12 cellular contexts compared by ENCODE assay signal in genomic region chr3:71309886-71310285, GRCh38.
DNase-seq lines count a peak whose midpoint lies in the region; ATAC-seq, FAIRE-seq and TF ChIP-seq lines count a peak whose summit lies in the region.
"Had no signal": no experiment of that assay in that cellular context is flagged by ENCODE, and none has a peak within 500 bp of the region (broad histone marks: within the 10 kb centered on the region; RNA-seq: fewer than 3 reads in every experiment).

No MANE protein-coding gene starts in this region.

- no peak overlapping the region for H3K27ac ChIP-seq in CD4-positive, alpha-beta T cell (ENCODE audit: low read depth, low read length)
- H3K27ac ChIP-seq in GM23248 (peak overlapping the region; percentile 83), astrocyte (ENCODE audit: low read depth, low read length) (peak overlapping the region; percentile 67), neutrophil (peak overlapping the region; percentile 50)
- H3K27ac ChIP-seq: testis had no signal

- H3K4me1 ChIP-seq in GM23248 (ENCODE audit: insufficient read depth) (peaks cover 29% of the 10 kb centered on the region), astrocyte (ENCODE audit: insufficient read depth, low read length) (peaks cover 40% of the 10 kb centered on the region), neutrophil (ENCODE audit: control insufficient read depth in 1 of 2, insufficient read depth in 1 of 2, low read depth in 1 of 2, low read length in 1 of 2) (peaks cover 17 to 35% of the 10 kb centered on the region in 2 experiments)
- H3K4me1 ChIP-seq: testis had no signal

- no peak for DNase-seq in CD4-positive, alpha-beta T cell
- DNase-seq in GM23248 (peak; percentile 57), astrocyte (ENCODE audit: low read depth) (peak; percentile 48), NCI-H446 treated with DMSO at 0.1 percent for 48 hours (lab: John Stamatoyannopoulos, UW) (no peak), pons (ENCODE audit: low spot score) (no peak)
- no peak for DNase-seq in effector CD4-positive, alpha-beta T cell
- DNase-seq: T-helper 9 cell, testis had no signal

- no peaks in the 10 kb centered on the region for H3K9me2 ChIP-seq in GM23248 (ENCODE audit: insufficient read depth)

- H3K4me1 Mint-ChIP-seq in CD4-positive, alpha-beta T cell (ENCODE audit: low read depth) = peaks cover 82% of the 10 kb centered on the region
- peaks cover 55% of the 10 kb centered on the region for H3K4me1 Mint-ChIP-seq in astrocyte (ENCODE audit: low read depth, unreplicated experiment)

- peaks cover 28% of the 10 kb centered on the region for H3K36me3 Mint-ChIP-seq in CD4-positive, alpha-beta T cell (ENCODE audit: low read depth)
- H3K36me3 Mint-ChIP-seq in astrocyte (ENCODE audit: low read depth, unreplicated experiment) = peaks cover 10% of the 10 kb centered on the region

- H3K79me2 ChIP-seq in GM23248 (ENCODE audit: insufficient read depth) (no peaks in the 10 kb centered on the region), astrocyte (ENCODE audit: insufficient read depth, low read length) (peaks cover 75% of the 10 kb centered on the region)

- H3K27ac Mint-ChIP-seq in CD4-positive, alpha-beta T cell = peak overlapping the region; percentile 93
- peak overlapping the region; percentile 91 for H3K27ac Mint-ChIP-seq in astrocyte (ENCODE audit: unreplicated experiment)

- H4K20me1 ChIP-seq in GM23248 (ENCODE audit: insufficient read depth) (no peaks in the 10 kb centered on the region), astrocyte (ENCODE audit: insufficient read depth, low read length) (peaks cover 12% of the 10 kb centered on the region)

- H3K9ac ChIP-seq in GM23248 = peak overlapping the region; percentile 58
- no peak overlapping the region for H3K9ac ChIP-seq in astrocyte (ENCODE audit: low read length)

- no peaks in the 10 kb centered on the region for H3K27me3 Mint-ChIP-seq in CD4-positive, alpha-beta T cell
- H3K27me3 Mint-ChIP-seq in astrocyte (ENCODE audit: low read depth, unreplicated experiment) = no peaks in the 10 kb centered on the region
- H3K27me3 Mint-ChIP-seq: central memory CD8-positive, alpha-beta T cell had no signal

- CTCF ChIA-PET in CD4-positive, alpha-beta T cell (lab: Charles Lee) = no interaction called here

- no peaks in the 10 kb centered on the region for H3K9me3 Mint-ChIP-seq in CD4-positive, alpha-beta T cell
- no peaks in the 10 kb centered on the region for H3K9me3 Mint-ChIP-seq in astrocyte (ENCODE audit: unreplicated experiment)
- H3K9me3 Mint-ChIP-seq: activated naive CD4-positive, alpha-beta T cell treated with anti-CD3 and anti-CD28 coated beads for 36 hours; central memory CD8-positive, alpha-beta T cell had no signal

- H3K36me3 ChIP-seq in GM23248 (ENCODE audit: low read depth) (no peaks in the 10 kb centered on the region), astrocyte (ENCODE audit: insufficient read depth, low read length) (no peaks in the 10 kb centered on the region), neutrophil (no peaks in the 10 kb centered on the region)

- WGBS in GM23248 (ENCODE audit: low coverage in 1 of 2, low lambda C conversion rate in 2 of 2, missing lambda C conversion rate in 2 of 2), 2 experiments = 12 to 17% methylated on average over 1 of the region's 1 CpG

- H3K4me2 ChIP-seq in GM23248 (ENCODE audit: unreplicated experiment) (peak overlapping the region; percentile 81), astrocyte (ENCODE audit: low read length) (peak overlapping the region; percentile 18)

- no peak for TF ChIP-seq CTCF in CD4-positive, alpha-beta T cell (IDR thresholded peaks at IDR 0.05)
- TF ChIP-seq CTCF in astrocyte (IDR thresholded peaks at IDR 0.05; ENCODE audit: insufficient read depth, low read depth, low read length) = no peak
- no peak for TF ChIP-seq CTCF in neutrophil (IDR thresholded peaks at IDR 0.05)

- H3K9me3 ChIP-seq in CD4-positive, alpha-beta T cell (ENCODE audit: control insufficient read depth, low read length) = no peaks in the 10 kb centered on the region
- H3K9me3 ChIP-seq in GM23248 (ENCODE audit: low read depth) = no peaks in the 10 kb centered on the region
- no peaks in the 10 kb centered on the region for H3K9me3 ChIP-seq in astrocyte (ENCODE audit: insufficient read depth, low read depth, low read length)
- no peaks in the 10 kb centered on the region for H3K9me3 ChIP-seq in neutrophil
- H3K9me3 ChIP-seq: testis had no signal

- peak overlapping the region; percentile 74; the same call in 1 of the 2 replicates for H2AFZ ChIP-seq in GM23248
- H2AFZ ChIP-seq in astrocyte (ENCODE audit: low read depth, low read length) = no peak overlapping the region

- ATAC-seq in CD4-positive, alpha-beta T cell (ENCODE audit: poor library complexity) = no peak

- intact Hi-C loops in CD4-positive, alpha-beta T cell (cut with DNase I, micrococcal nuclease) = loop anchor here (2.0 to 10.0 kb wide), 5 partner anchors 55 to 272 kb away; partner anchors contain the start of gene FOXP1 (in 1 of the 2)

- POLR2A ChIA-PET in CD4-positive, alpha-beta T cell (lab: Charles Lee) = interaction anchor here (0.7 kb wide), 1 partner anchor 10 kb away, joined by 4 read pairs; no protein-coding TSS in a partner anchor

- H3K27me3 ChIP-seq in CD4-positive, alpha-beta T cell (ENCODE audit: control insufficient read depth, insufficient read depth, low read length) = no peaks in the 10 kb centered on the region
- H3K27me3 ChIP-seq in GM23248 (replicated peaks; ENCODE audit: insufficient read depth) = no peaks in the 10 kb centered on the region
- H3K27me3 ChIP-seq in astrocyte (ENCODE audit: insufficient read depth, low read length) = no peaks in the 10 kb centered on the region
- H3K27me3 ChIP-seq in neutrophil = no peaks in the 10 kb centered on the region
- H3K27me3 ChIP-seq: testis had no signal

- peaks cover 31% of the 10 kb centered on the region for H3F3A ChIP-seq in GM23248 (ENCODE audit: insufficient read depth)

- FAIRE-seq in astrocyte (lab: Jason Lieb, UNC) = no peak
- FAIRE-seq: endometrium had no signal

- H3K4me3 ChIP-seq in GM23248 (peak overlapping the region; percentile 55), astrocyte (ENCODE audit: insufficient read depth, low read depth, low read length) (no peak overlapping the region), neutrophil (ENCODE audit: low read depth in 1 of 2, low read length in 1 of 2) (no peak overlapping the region)
- H3K4me3 ChIP-seq: testis had no signal

- H3K4me3 Mint-ChIP-seq in CD4-positive, alpha-beta T cell = peak overlapping the region; percentile 68
- H3K4me3 Mint-ChIP-seq in astrocyte (ENCODE audit: unreplicated experiment) = no peak overlapping the region
- H3K4me3 Mint-ChIP-seq: central memory CD8-positive, alpha-beta T cell had no signal

- in situ Hi-C loops in GM23248 (cut with MboI) = no loop called here

Comparison
In these comparisons a context has a peak if more than half of its experiments do, and no peak if none do; other contexts are left out.
1. DNase-seq: peak in GM23248 (single experiment) and astrocyte (single experiment); none in CD4-positive, alpha-beta T cell (0 of 10), NCI-H446 treated with DMSO at 0.1 percent for 48 hours (single experiment), pons (single experiment) and effector CD4-positive, alpha-beta T cell (single experiment).